ENCODE assay signal across 8 cellular contexts in the genomic region with DNA sequence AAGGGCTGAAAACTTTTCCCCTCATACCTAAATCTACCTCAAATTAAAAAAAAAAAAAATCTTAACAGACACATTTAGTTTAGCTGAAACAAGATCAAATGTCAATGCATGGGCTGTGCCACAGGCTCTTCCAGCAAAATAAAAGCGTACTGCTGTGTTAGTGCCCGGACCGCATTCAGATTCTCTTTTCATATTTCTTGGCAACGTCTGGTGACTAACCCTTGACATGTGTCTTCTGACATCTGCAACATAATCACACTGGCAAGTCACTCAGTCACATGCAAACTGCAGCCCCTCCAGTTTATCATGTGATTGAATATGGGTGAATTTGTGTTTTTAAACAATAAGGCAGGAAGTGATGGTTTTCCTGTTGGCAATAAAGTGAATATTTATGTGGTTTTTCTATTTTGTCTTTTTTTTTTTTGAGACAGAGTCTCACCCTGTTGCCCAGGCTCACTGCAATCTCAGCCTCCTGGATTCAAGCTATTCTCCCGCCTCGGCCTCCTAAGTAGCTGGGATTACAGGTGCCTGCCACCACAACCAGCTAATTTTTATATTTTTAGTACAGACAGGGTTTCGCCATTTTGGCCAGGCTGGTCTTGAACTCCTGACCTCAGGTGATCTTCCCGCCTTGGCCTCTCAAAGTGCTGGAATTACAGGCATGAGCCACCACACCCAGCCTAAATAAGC.
DNase-seq lines count a peak whose midpoint lies in the region; ATAC-seq and TF ChIP-seq lines count a peak whose summit lies in the region.
"Not testable (repeated sequence)": the region's sequence is repeated elsewhere in the genome, so short reads cannot be mapped to it uniquely, and the experiment has no call there.

No MANE protein-coding gene starts in this region.

- H3K27ac ChIP-seq in tibial nerve = peak overlapping the region in 1 of 4 donors; percentile 8

- H3K9me3 ChIP-seq in tibial nerve = not testable (repeated sequence)

- intact Hi-C loops in left ventricle myocardium superior (cut with micrococcal nuclease) = not testable (repeated sequence)

- H3K27me3 ChIP-seq in tibial nerve = not testable (repeated sequence)

- ATAC-seq in activated CD4-positive, CD25-positive, alpha-beta regulatory T cell treated with anti-CD3 and anti-CD28 coated beads, Interleukin-2, amount 50 U/mL, for 24 hours = peak; percentile 92 to 93
- ATAC-seq in left ventricle myocardium superior = peak; percentile 58

- DNase-seq in COLO829 (ENCODE audit: low spot score) = peak; percentile 56
- peak; percentile 77 for DNase-seq in LHCN-M2 (ENCODE audit: low read depth)
- peak; percentile 39 for DNase-seq in activated effector memory CD4-positive, alpha-beta T cell treated with Interleukin-2 at 50 U/mL for 16 hours
- DNase-seq in dermis blood vessel endothelial cell = peak; percentile 99
- DNase-seq in left ventricle myocardium superior = not testable (repeated sequence)
- DNase-seq in pulmonary artery endothelial cell (ENCODE audit: low read depth, low spot score) = peak; percentile 95
- peak in 1 of 2 donors; percentile 10 for DNase-seq in tibial nerve (ENCODE audit: low spot score in 2 of 2)

- peak; percentile 30 to 39 for TF ChIP-seq EP300 in tibial nerve (IDR thresholded peaks at IDR 0.05)

- peaks cover 0 to 45% (median 0%) of the 10 kb centered on the region in 3 donors for H3K36me3 ChIP-seq in tibial nerve

- 58 to 64% methylated on average over 8 of the region's 8 CpGs for WGBS in tibial nerve, 2 donors

- not testable (repeated sequence) for TF ChIP-seq POLR2A in tibial nerve (IDR thresholded peaks at IDR 0.05)

- H3K4me3 ChIP-seq in tibial nerve = not testable (repeated sequence)

- TF ChIP-seq CTCF in tibial nerve (IDR thresholded peaks at IDR 0.05) = not testable (repeated sequence)

- H3K4me1 ChIP-seq in tibial nerve = not testable (repeated sequence)
